Comparison of ENCODE assay signal across 34 cellular contexts in genomic region chr17:50120475-50121253, GRCh38. TPM values are rescaled to one million over a fixed set of nuclear protein-coding genes. Genes with fewer than 3 reads are reported as not detected.
"Had no signal": no experiment of that assay in that cellular context is flagged by ENCODE, and none has a peak within 500 bp of the region (broad histone marks: within the 10 kb centered on the region; RNA-seq: fewer than 3 reads in every experiment).

No MANE protein-coding gene starts in this region.

- DNase-seq: activated B cell treated with CpG ODN at 0.5 μM for 24 hours; activated CD4-positive, alpha-beta T cell treated with anti-CD3 and anti-CD28 coated beads for 48 hours; activated CD4-positive, alpha-beta T cell treated with anti-CD3 and anti-CD28 coated beads, Interleukin-2, amount 50 U/mL, for 1 hour; activated CD4-positive, alpha-beta T cell treated with anti-CD3 and anti-CD28 coated beads, Interleukin-2, amount 50 U/mL, for 48 hours; activated CD8-positive, alpha-beta memory T cell treated with anti-CD3 and anti-CD28 coated beads for 24 hours; activated CD8-positive, alpha-beta T cell treated with anti-CD3 and anti-CD28 coated beads for 36 hours; activated effector memory CD4-positive, alpha-beta T cell treated with Interleukin-2 at 50 U/mL for 16 hours; activated gamma-delta T cell treated with Interleukin-2 at 50 U/mL for 16 hours; activated naive CD4-positive, alpha-beta T cell treated with anti-CD3 and anti-CD28 coated beads, Interleukin-2, amount 50 U/mL, for 16 hours; activated naive CD4-positive, alpha-beta T cell treated with Interleukin-2 at 50 U/mL for 16 hours; activated T-cell treated with anti-CD3 and anti-CD28 coated beads, Interleukin-2, amount 50 U/mL, for 4 hours; amniotic stem cell; anterior cingulate cortex; brain microvascular endothelial cell; cortex of kidney; dermis blood vessel endothelial cell; effector CD4-positive, alpha-beta T cell; effector memory CD8-positive, alpha-beta T cell; erythroblast; foreskin keratinocyte; gastrocnemius medialis; glutamatergic neuron; heart left ventricle; T-helper 17 cell; T1000; WERI-Rb-1 had no signal

- H3K9me3 Mint-ChIP-seq: activated B cell treated with CpG ODN at 0.5 μM for 24 hours; activated CD8-positive, alpha-beta T cell treated with anti-CD3 and anti-CD28 coated beads for 36 hours; activated T-cell treated with anti-CD3 and anti-CD28 coated beads, Interleukin-2, amount 50 U/mL, for 4 hours; activated T-helper 17 cell treated with anti-CD3 and anti-CD28 coated beads, Interleukin-2, amount 50 U/mL, for 72 hours; effector memory CD8-positive, alpha-beta T cell; T-helper 2 cell treated with Interferon-gamma antibody and Interleukin-4, amounts not matched to agents 5 μg/mL and 100 μg/mL, for 36 hours had no signal

- H3K27me3 ChIP-seq: brain microvascular endothelial cell, gastrocnemius medialis had no signal

- H3K27ac Mint-ChIP-seq: activated B cell treated with CpG ODN at 0.5 μM for 24 hours; activated CD8-positive, alpha-beta T cell treated with anti-CD3 and anti-CD28 coated beads for 36 hours; activated naive CD8-positive, alpha-beta T cell; activated T-helper 17 cell treated with anti-CD3 and anti-CD28 coated beads, Interleukin-2, amount 50 U/mL, for 72 hours; effector memory CD8-positive, alpha-beta T cell; T-helper 17 cell; T-helper 2 cell treated with Interferon-gamma antibody and Interleukin-4, amounts not matched to agents 5 μg/mL and 100 μg/mL, for 36 hours had no signal

- H3K36me3 Mint-ChIP-seq: activated naive CD8-positive, alpha-beta T cell had no signal

- ATAC-seq: activated CD4-positive, CD25-positive, alpha-beta regulatory T cell treated with anti-CD3 and anti-CD28 coated beads, Interleukin-2, amount 50 U/mL, for 24 hours; activated CD8-positive, alpha-beta T cell treated with anti-CD3 and anti-CD28 coated beads for 36 hours; activated T-cell treated with anti-CD3 and anti-CD28 coated beads, Interleukin-2, amount 50 U/mL, for 4 hours; activated T-helper 17 cell treated with anti-CD3 and anti-CD28 coated beads, Interleukin-2, amount 50 U/mL, for 72 hours; effector memory CD8-positive, alpha-beta T cell; foreskin keratinocyte; gastrocnemius medialis; heart left ventricle; T-helper 17 cell had no signal

- H3K4me1 ChIP-seq: foreskin keratinocyte had no signal

- H3K9me3 ChIP-seq: esophagus muscularis mucosa, gastrocnemius medialis, heart left ventricle had no signal

- FAIRE-seq: astrocyte, bronchial epithelial cell, colon had no signal

- H3K27ac ChIP-seq: brain microvascular endothelial cell, esophagus muscularis mucosa, foreskin keratinocyte, gastrocnemius medialis, heart left ventricle, WERI-Rb-1 had no signal

- H3K36me3 ChIP-seq: brain microvascular endothelial cell, esophagus muscularis mucosa, gastrocnemius medialis, heart left ventricle had no signal

- H3K4me3 Mint-ChIP-seq: activated B cell treated with CpG ODN at 0.5 μM for 24 hours; activated CD8-positive, alpha-beta T cell treated with anti-CD3 and anti-CD28 coated beads for 36 hours; activated naive CD8-positive, alpha-beta T cell; activated T-cell treated with anti-CD3 and anti-CD28 coated beads, Interleukin-2, amount 50 U/mL, for 4 hours; activated T-helper 17 cell treated with anti-CD3 and anti-CD28 coated beads, Interleukin-2, amount 50 U/mL, for 72 hours; effector memory CD8-positive, alpha-beta T cell; T-helper 17 cell; T-helper 2 cell treated with Interferon-gamma antibody and Interleukin-4, amounts not matched to agents 5 μg/mL and 100 μg/mL, for 36 hours had no signal

- H3K4me3 ChIP-seq: esophagus muscularis mucosa, gastrocnemius medialis, heart left ventricle had no signal

- H3K4me1 Mint-ChIP-seq: activated T-helper 17 cell treated with anti-CD3 and anti-CD28 coated beads, Interleukin-2, amount 50 U/mL, for 72 hours had no signal

RNA-seq across cellular contexts. Expression of gene SGCA, which starts 45.1 kb away (rescaled TPM):
- total RNA-seq: activated T-cell treated with anti-CD3 and anti-CD28 coated beads, Interleukin-2, amount 50 U/mL, for 4 hours; activated T-helper 17 cell treated with anti-CD3 and anti-CD28 coated beads, Interleukin-2, amount 50 U/mL, for 72 hours; bronchial epithelial cell; dermis blood vessel endothelial cell; foreskin keratinocyte; T-helper 17 cell had no signal
- polyA plus RNA-seq: foreskin keratinocyte had no signal
